8 cellular contexts compared by ENCODE assay signal in genomic region chr13:33931397-33931987, GRCh38.
DNase-seq lines count a peak whose midpoint lies in the region; ATAC-seq, FAIRE-seq and TF ChIP-seq lines count a peak whose summit lies in the region.

No MANE protein-coding gene starts in this region.

- ATAC-seq in GM19043 (IDR thresholded peaks at IDR 0.05; ENCODE audit: low read depth, unreplicated experiment) (peak; percentile 47), left cardiac atrium (peak; percentile 74 to 81), natural killer cell (no peak)

- H3K36me3 Mint-ChIP-seq in CD14-positive monocyte: no peaks in the 10 kb centered on the region
- H3K36me3 Mint-ChIP-seq in natural killer cell: no peaks in the 10 kb centered on the region

- peaks cover 1 to 2% (median 1%) of the 10 kb centered on the region in 3 donors for H3K27me3 Mint-ChIP-seq in CD14-positive monocyte (ENCODE audit: low read depth in 3 of 3)
- H3K27me3 Mint-ChIP-seq in natural killer cell (ENCODE audit: low read depth in 2 of 2): no peaks in the 10 kb centered on the region

- intact Hi-C loops in CD14-positive monocyte (cut with micrococcal nuclease) (no loop called here), left cardiac atrium (cut with DNase I) (loop anchor here (1.0 to 10.0 kb wide), 3 partner anchors 146 to 1225 kb away; no protein-coding TSS in a partner anchor), testis (cut with DNase I; ENCODE audit: low total_unique reads) (no loop called here), natural killer cell (cut with micrococcal nuclease) (no loop called here)

- H3K27me3 ChIP-seq in testis: no peaks in the 10 kb centered on the region

- 77 to 91% methylated on average over 4 of the region's 4 CpGs for WGBS in testis, 2 donors

- no peaks in the 10 kb centered on the region for H3K9me3 ChIP-seq in testis

- TF ChIP-seq CTCF in CD14-positive monocyte (IDR thresholded peaks at IDR 0.05) (peak; percentile 30), testis (IDR thresholded peaks at IDR 0.05) (peak in 2 of 3 experiments; percentile 17 to 26), natural killer cell (IDR thresholded peaks at IDR 0.05) (no peak)

- peak; percentile 42 for FAIRE-seq in TTC549 (lab: Jason Lieb, UNC)

- peaks cover 0 to 2% (median 0%) of the 10 kb centered on the region in 7 donors for H3K9me3 Mint-ChIP-seq in CD14-positive monocyte
- peaks cover 0 to 2% of the 10 kb centered on the region in 2 donors for H3K9me3 Mint-ChIP-seq in natural killer cell

- no peak overlapping the region for H3K4me3 Mint-ChIP-seq in CD14-positive monocyte
- H3K4me3 Mint-ChIP-seq in natural killer cell: no peak overlapping the region

- no peaks in the 10 kb centered on the region for H3K36me3 ChIP-seq in testis (ENCODE audit: low read depth, missing control alignments)

- no peak overlapping the region for H3K27ac ChIP-seq in testis

- TF ChIP-seq POLR2A in testis (IDR thresholded peaks at IDR 0.05): no peak

- no peak overlapping the region for H3K4me3 ChIP-seq in testis

- no peak for DNase-seq in CD14-positive monocyte (ENCODE audit: low spot score)
- DNase-seq in LHCN-M2 (ENCODE audit: low read depth): peak; percentile 61
- no peak for DNase-seq in left cardiac atrium
- DNase-seq in testis: no peak
- no peak for DNase-seq in activated effector memory CD4-positive, alpha-beta T cell treated with Interleukin-2 at 50 U/mL for 16 hours
- DNase-seq in natural killer cell: no peak

- H3K27ac Mint-ChIP-seq in CD14-positive monocyte (no peak overlapping the region), natural killer cell (no peak overlapping the region)

- no peaks in the 10 kb centered on the region for H3K4me1 ChIP-seq in testis

- H3K4me1 Mint-ChIP-seq in CD14-positive monocyte: peaks cover 5% of the 10 kb centered on the region
- no peaks in the 10 kb centered on the region for H3K4me1 Mint-ChIP-seq in natural killer cell

Comparison
In these comparisons a context has a peak if more than half of its experiments do, and no peak if none do; other contexts are left out.
1. ATAC-seq: peak in GM19043 (single experiment) and left cardiac atrium (2 of 2); none in natural killer cell (0 of 3).
2. intact Hi-C loops: an anchor here in left cardiac atrium (1.0 to 10.0 kb wide); none called in CD14-positive monocyte, testis and natural killer cell.